Comparison of ENCODE assay signal across 8 cellular contexts in the genomic region with DNA sequence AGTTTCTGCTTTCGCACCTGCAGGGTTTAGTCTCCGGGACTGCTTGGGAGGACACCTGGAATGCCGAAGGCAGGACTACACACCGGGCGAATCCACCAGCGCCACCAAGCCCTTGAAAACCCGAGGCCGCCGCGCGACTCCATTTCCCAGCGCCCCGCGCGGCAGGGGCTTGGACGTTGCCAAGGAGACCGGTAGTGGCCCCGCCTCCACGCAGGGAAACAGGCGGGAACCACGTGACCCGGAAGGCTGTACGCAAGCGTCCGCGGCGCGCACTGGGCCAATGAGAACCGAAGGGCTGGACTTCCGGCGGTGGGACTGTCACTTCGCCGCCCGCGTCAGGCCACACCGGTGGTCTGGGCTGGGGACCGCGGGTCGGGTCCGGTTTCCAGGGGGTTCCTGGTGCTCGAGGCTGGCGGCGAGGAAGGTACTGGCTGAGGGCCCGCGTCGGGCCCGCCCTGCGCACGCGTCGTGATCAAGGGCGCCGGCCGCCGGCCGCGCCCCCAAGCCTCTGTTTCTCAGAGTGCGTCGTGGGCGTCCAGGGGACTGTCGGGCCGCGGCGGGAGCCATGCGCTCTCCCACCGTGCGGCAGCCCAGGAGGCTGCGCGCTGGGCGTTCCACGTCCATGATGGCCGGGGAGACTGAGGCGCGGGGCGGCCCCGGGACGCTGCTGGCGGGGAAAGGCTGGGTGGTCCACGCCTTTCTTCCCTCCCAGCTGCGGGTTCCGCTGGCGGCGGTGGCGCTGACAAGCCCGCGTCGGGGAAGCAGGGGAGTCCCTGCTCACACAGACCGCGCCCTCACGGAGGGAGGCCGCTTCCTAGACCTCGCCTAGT. TPM values are rescaled to one million over a fixed set of nuclear protein-coding genes. Genes with fewer than 3 reads are reported as not detected.
A peak's percentile ranks its signal among the peaks of the same experiment; 100 is the strongest.
DNase-seq lines count a peak whose midpoint lies in the region; ATAC-seq and TF ChIP-seq lines count a peak whose summit lies in the region.

A gene (plus strand): TSS at position 321 of the 830 bp plus-strand sequence. CDS start 2,106 bp downstream, outside the sequence.

- ATAC-seq in GM18909 (IDR thresholded peaks at IDR 0.05; ENCODE audit: poor library complexity, unreplicated experiment) (peak; percentile 92), HG03175 (IDR thresholded peaks at IDR 0.05; ENCODE audit: unreplicated experiment) (peak; percentile 92), WTC11 (peak; percentile 91)

- H3K27me3 Mint-ChIP-seq in WTC11 (ENCODE audit: low read depth) (peaks cover 28% of the 10 kb centered on the region), immature natural killer cell (ENCODE audit: low read depth in 3 of 3) (peaks cover 0 to 11% (median 3%) of the 10 kb centered on the region in 3 donors)

- peak within 1 kb of the TSS; percentile 78 to 90 for H3K4me3 ChIP-seq in cardiac fibroblast (replicated peaks in 1 of 2; ENCODE audit: low read depth in 2 of 2, low read length in 2 of 2)

- H3K4me1 Mint-ChIP-seq in WTC11 (peaks cover 12% of the 10 kb centered on the region), immature natural killer cell (peaks cover 23 to 29% of the 10 kb centered on the region in 2 donors)

- H3K4me3 Mint-ChIP-seq in WTC11 (peak within 1 kb of the TSS; percentile 73), immature natural killer cell (peak within 1 kb of the TSS; percentile 81 to 87 (median 84))

- H3K9me3 Mint-ChIP-seq in WTC11 (no peaks in the 10 kb centered on the region), immature natural killer cell (no peaks in the 10 kb centered on the region)

- TF ChIP-seq CTCF in WTC11 (IDR thresholded peaks at IDR 0.05): no peak
- no peak for TF ChIP-seq CTCF in cardiac fibroblast (IDR thresholded peaks at IDR 0.05; ENCODE audit: low read depth, low read length)

- CTCF ChIA-PET in WTC11 (lab: Charles Lee): interaction anchor here (0.6 to 1.3 kb wide), 4 partner anchors 17 to 128 kb away, joined by 3 to 4 read pairs (median 3); no protein-coding TSS in a partner anchor

- DNase-seq in AG08395 (ENCODE audit: low spot score) (peak; percentile 99), NCI-H226 (peak; percentile 98), WTC11 (ENCODE audit: low spot score) (peak; percentile 99), cardiac fibroblast (ENCODE audit: low read depth in 2 of 2) (peak; percentile 96), immature natural killer cell (peak; percentile 96)
- DNase-seq in stimulated activated CD4-positive, alpha-beta T cell treated with anti-CD3 and anti-CD28 coated beads, Interleukin-12 subunit alpha, Interleukin-12 subunit beta, amount 100 ng/mL, for 24 hours (ENCODE audit: low read depth in 2 of 2): peak; percentile 94 to 98

- H3K27ac Mint-ChIP-seq in WTC11 (no peak within 1 kb of the TSS; the same call in 1 of the 2 replicates), immature natural killer cell (peak within 1 kb of the TSS; percentile 57 to 90 (median 82))

- POLR2A ChIA-PET in WTC11 (lab: Charles Lee): no interaction called here

- no peaks in the 10 kb centered on the region for H3K36me3 Mint-ChIP-seq in WTC11
- no peaks in the 10 kb centered on the region for H3K36me3 Mint-ChIP-seq in immature natural killer cell

TF ChIP-seq in WTC11, 78 proteins besides CTCF, POLR2A, EP300 and RAD21:
- TF ChIP-seq ELF4 (CRISPR knock-in tag; IDR thresholded peaks at IDR 0.05; ENCODE audit: low read depth) (no peak), ZNF423 (CRISPR knock-in tag; IDR thresholded peaks at IDR 0.05) (peak; percentile 73), CREM (CRISPR knock-in tag; IDR thresholded peaks at IDR 0.05) (0 out of 2 replicates have a peak, but pooled peaks have one; percentile 55), FOXK1 (CRISPR knock-in tag; IDR thresholded peaks at IDR 0.05) (peak; percentile 93), SP1 (CRISPR knock-in tag; conservative IDR thresholded peaks at IDR 0.05) (peak; percentile 67), NFYB (CRISPR knock-in tag; conservative IDR thresholded peaks at IDR 0.05; ENCODE audit: low read depth) (peak; percentile 85), TEAD1 (CRISPR knock-in tag; IDR thresholded peaks at IDR 0.05) (peak; percentile 52; the same call in 1 of the 2 replicates), TEAD4 (CRISPR knock-in tag; IDR thresholded peaks at IDR 0.05) (0 out of 2 replicates have a peak, but pooled peaks have one; percentile 32), ZNF671 (CRISPR knock-in tag; IDR thresholded peaks at IDR 0.05) (no peak)
- TF ChIP-seq, protein P1, sequence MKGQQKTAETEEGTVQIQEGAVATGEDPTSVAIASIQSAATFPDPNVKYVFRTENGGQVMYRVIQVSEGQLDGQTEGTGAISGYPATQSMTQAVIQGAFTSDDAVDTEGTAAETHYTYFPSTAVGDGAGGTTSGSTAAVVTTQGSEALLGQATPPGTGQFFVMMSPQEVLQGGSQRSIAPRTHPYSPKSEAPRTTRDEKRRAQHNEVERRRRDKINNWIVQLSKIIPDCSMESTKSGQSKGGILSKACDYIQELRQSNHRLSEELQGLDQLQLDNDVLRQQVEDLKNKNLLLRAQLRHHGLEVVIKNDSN (CRISPR knock-in tag; IDR thresholded peaks at IDR 0.05): peak; percentile 97
- TF ChIP-seq, protein P2, sequence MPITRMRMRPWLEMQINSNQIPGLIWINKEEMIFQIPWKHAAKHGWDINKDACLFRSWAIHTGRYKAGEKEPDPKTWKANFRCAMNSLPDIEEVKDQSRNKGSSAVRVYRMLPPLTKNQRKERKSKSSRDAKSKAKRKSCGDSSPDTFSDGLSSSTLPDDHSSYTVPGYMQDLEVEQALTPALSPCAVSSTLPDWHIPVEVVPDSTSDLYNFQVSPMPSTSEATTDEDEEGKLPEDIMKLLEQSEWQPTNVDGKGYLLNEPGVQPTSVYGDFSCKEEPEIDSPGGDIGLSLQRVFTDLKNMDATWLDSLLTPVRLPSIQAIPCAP (CRISPR knock-in tag; IDR thresholded peaks at IDR 0.05): no peak
- TF ChIP-seq, protein P3, sequence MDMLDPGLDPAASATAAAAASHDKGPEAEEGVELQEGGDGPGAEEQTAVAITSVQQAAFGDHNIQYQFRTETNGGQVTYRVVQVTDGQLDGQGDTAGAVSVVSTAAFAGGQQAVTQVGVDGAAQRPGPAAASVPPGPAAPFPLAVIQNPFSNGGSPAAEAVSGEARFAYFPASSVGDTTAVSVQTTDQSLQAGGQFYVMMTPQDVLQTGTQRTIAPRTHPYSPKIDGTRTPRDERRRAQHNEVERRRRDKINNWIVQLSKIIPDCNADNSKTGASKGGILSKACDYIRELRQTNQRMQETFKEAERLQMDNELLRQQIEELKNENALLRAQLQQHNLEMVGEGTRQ (CRISPR knock-in tag; IDR thresholded peaks at IDR 0.05): peak; percentile 98
- TF ChIP-seq, protein P4, sequence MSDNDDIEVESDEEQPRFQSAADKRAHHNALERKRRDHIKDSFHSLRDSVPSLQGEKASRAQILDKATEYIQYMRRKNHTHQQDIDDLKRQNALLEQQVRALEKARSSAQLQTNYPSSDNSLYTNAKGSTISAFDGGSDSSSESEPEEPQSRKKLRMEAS (CRISPR knock-in tag; IDR thresholded peaks at IDR 0.05): peak; percentile 81
- TF ChIP-seq, protein P5, sequence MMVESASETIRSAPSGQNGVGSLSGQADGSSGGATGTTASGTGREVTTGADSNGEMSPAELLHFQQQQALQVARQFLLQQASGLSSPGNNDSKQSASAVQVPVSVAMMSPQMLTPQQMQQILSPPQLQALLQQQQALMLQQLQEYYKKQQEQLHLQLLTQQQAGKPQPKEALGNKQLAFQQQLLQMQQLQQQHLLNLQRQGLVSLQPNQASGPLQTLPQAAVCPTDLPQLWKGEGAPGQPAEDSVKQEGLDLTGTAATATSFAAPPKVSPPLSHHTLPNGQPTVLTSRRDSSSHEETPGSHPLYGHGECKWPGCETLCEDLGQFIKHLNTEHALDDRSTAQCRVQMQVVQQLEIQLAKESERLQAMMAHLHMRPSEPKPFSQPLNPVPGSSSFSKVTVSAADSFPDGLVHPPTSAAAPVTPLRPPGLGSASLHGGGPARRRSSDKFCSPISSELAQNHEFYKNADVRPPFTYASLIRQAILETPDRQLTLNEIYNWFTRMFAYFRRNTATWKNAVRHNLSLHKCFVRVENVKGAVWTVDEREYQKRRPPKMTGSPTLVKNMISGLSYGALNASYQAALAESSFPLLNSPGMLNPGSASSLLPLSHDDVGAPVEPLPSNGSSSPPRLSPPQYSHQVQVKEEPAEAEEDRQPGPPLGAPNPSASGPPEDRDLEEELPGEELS (CRISPR knock-in tag; IDR thresholded peaks at IDR 0.05): 0 out of 2 replicates have a peak, but pooled peaks have one; percentile 15

RNA-seq across cellular contexts. Expression of the gene that starts here (rescaled TPM):
- total RNA-seq in WTC11 (2021): 5.1 to 5.9 TPM (median 5.7 TPM) in 3 replicates
- polyA plus RNA-seq in immature natural killer cell: 10 to 100 TPM in 2 of 3 donors, 1 to 10 TPM in 1; 5.8 to 13.8 (median 11.4) TPM

Comparison
In these comparisons a context has a peak if more than half of its experiments do, and no peak if none do; other contexts are left out.
1. Peak in every context shown above with its lines: DNase-seq, ATAC-seq and H3K4me3 ChIP-seq.